ENCODE assay signal across 1 cellular context in genomic region chr1:12142891-12143630, GRCh38.
TF ChIP-seq lines count a peak whose summit lies in the region.

No MANE protein-coding gene starts in this region.

TF ChIP-seq in SK-N-SH, 30 proteins besides CTCF, POLR2A, EP300 and RAD21 (continued from another document):
- TF ChIP-seq PBX3 (IDR thresholded peaks at IDR 0.05) (no peak), YY1 (IDR thresholded peaks at IDR 0.05; ENCODE audit: low read depth) (no peak), GATA2 (CRISPR knock-in tag; IDR thresholded peaks at IDR 0.05) (no peak), RCOR1 (IDR thresholded peaks at IDR 0.05; ENCODE audit: low read length) (no peak), RXRA (IDR thresholded peaks at IDR 0.05; ENCODE audit: borderline replicate concordance, low read depth) (no peak), USF2 (IDR thresholded peaks at IDR 0.05; ENCODE audit: borderline replicate concordance, low read depth, low read length) (no peak), FOXJ3 (CRISPR knock-in tag; IDR thresholded peaks at IDR 0.05) (no peak), CHD2 (IDR thresholded peaks at IDR 0.05; ENCODE audit: low read length, partially characterized antibody) (no peak), MEF2A (IDR thresholded peaks at IDR 0.05; ENCODE audit: borderline replicate concordance, low read depth) (no peak), TEAD4 (IDR thresholded peaks at IDR 0.05; ENCODE audit: borderline replicate concordance, insufficient read depth) (no peak), ZBTB33 (IDR thresholded peaks at IDR 0.05; ENCODE audit: borderline replicate concordance, low read depth) (no peak), RFX5 (IDR thresholded peaks at IDR 0.05; ENCODE audit: low read length) (no peak), TAF1 (IDR thresholded peaks at IDR 0.05; ENCODE audit: borderline replicate concordance, low read depth, low read length) (no peak), FOXM1 (IDR thresholded peaks at IDR 0.05; ENCODE audit: low read depth) (no peak)
